ENCODE assay signal across 23 cellular contexts in genomic region chr11:65869643-65870306, GRCh38. TPM values are rescaled to one million over a fixed set of nuclear protein-coding genes. Genes with fewer than 3 reads are reported as not detected.
A peak's percentile ranks its signal among the peaks of the same experiment; 100 is the strongest.
DNase-seq lines count a peak whose midpoint lies in the region; ATAC-seq and TF ChIP-seq lines count a peak whose summit lies in the region.
"Had no signal": no experiment of that assay in that cellular context is flagged by ENCODE, and none has a peak within 500 bp of the region (broad histone marks: within the 10 kb centered on the region; RNA-seq: fewer than 3 reads in every experiment).

No MANE protein-coding gene starts in this region.

- DNase-seq in NCI-H2171 treated with DMSO at 0.1 percent for 48 hours (lab: John Stamatoyannopoulos, UW) = peak; percentile 56
- DNase-seq in NCI-H2171 (lab: John Stamatoyannopoulos, UW) = no peak
- no peak for DNase-seq in IMR-90
- DNase-seq in esophagus muscularis mucosa (ENCODE audit: extremely low spot score) = no peak
- DNase-seq in osteocyte (ENCODE audit: extremely low spot score, unreplicated experiment) = no peak
- DNase-seq in HT-29 (ENCODE audit: low spot score) = no peak
- DNase-seq in GDM1 (lab: John Stamatoyannopoulos, UW) = no peak
- DNase-seq: 8988T; activated CD4-positive, alpha-beta T cell treated with anti-CD3 and anti-CD28 coated beads, Interleukin-2, amount 10 ng/mL, durations not matched to agents 24 days and 14 days; activated naive CD8-positive, alpha-beta T cell treated with anti-CD3 and anti-CD28 coated beads, Interleukin-2, amount 50 U/mL, for 24 hours; activated T-cell treated with anti-CD3 and anti-CD28 coated beads, Interleukin-2, amount 50 U/mL, for 1 hour; CD8-positive, alpha-beta memory T cell; cerebellar nuclear complex; endodermal cell; NCI-H1092 treated with DMSO at 0.1 percent for 48 hours; NCI-H2227 treated with DMSO at 0.1 percent for 48 hours; SIG-M5; stimulated activated CD4-positive, alpha-beta T cell treated with anti-CD3 and anti-CD28 coated beads, Interleukin-4, amount 100 ng/mL, for 1 hour; thyroid gland had no signal

- no peak overlapping the region for H4K91ac ChIP-seq in IMR-90 (ENCODE audit: insufficient read depth, low read depth, low read length)

- H3K4me3 Mint-ChIP-seq in osteocyte (ENCODE audit: unreplicated experiment) = peak overlapping the region; percentile 29
- H3K4me3 Mint-ChIP-seq: activated CD4-positive, alpha-beta T cell treated with anti-CD3 and anti-CD28 coated beads, Interleukin-2, amount 10 ng/mL, durations not matched to agents 24 days and 14 days; activated naive CD8-positive, alpha-beta T cell treated with anti-CD3 and anti-CD28 coated beads, Interleukin-2, amount 50 U/mL, for 24 hours had no signal

- POLR2A ChIA-PET in IMR-90 (lab: Charles Lee; ENCODE audit: unreplicated experiment) = interaction anchor here (1.4 kb wide), 1 partner anchor 10 kb away, joined by 5 read pairs; no protein-coding TSS in a partner anchor

- peaks cover 18 to 69% of the 10 kb centered on the region in 2 experiments for H3K79me1 ChIP-seq in IMR-90 (ENCODE audit: low read depth in 1 of 2, low read length in 2 of 2)

- no peak overlapping the region for H2BK15ac ChIP-seq in IMR-90 (ENCODE audit: low read depth, low read length)

- no peak overlapping the region for H3K4me2 ChIP-seq in IMR-90 (ENCODE audit: low read depth, low read length)
- H3K4me2 ChIP-seq: neural progenitor cell had no signal

- intact Hi-C loops in IMR-90 (cut with micrococcal nuclease) (no loop called here), esophagus muscularis mucosa (cut with DNase I) (no loop called here)

- H4K5ac ChIP-seq in IMR-90 (ENCODE audit: low read depth, low read length) = no peak overlapping the region

- 83% methylated on average over 4 of the region's 24 CpGs; no CpG with 5 or more reads in 1 of the 2 experiments for WGBS in IMR-90 (ENCODE audit: extremely low coverage in 2 of 2, insufficient read length in 1 of 2), 2 experiments
- 83% methylated on average over 13 of the region's 24 CpGs for WGBS in esophagus muscularis mucosa

- dilution Hi-C loops in IMR-90 (cut with HindIII; ENCODE audit: low sequenced_read_pairs, unreplicated experiment) = no loop called here

- H3K36me3 Mint-ChIP-seq in osteocyte (ENCODE audit: unreplicated experiment) = peaks cover 8% of the 10 kb centered on the region

- no peak overlapping the region for H3K27ac ChIP-seq in IMR-90 (ENCODE audit: insufficient read depth, low read length)
- H3K27ac ChIP-seq in esophagus muscularis mucosa (replicated peaks in 1 of 4) = peak overlapping the region; percentile 92 to 99 (median 96)
- H3K27ac ChIP-seq: neural progenitor cell, right lobe of liver, thyroid gland had no signal

- no peak for TF ChIP-seq RAD21 in IMR-90 (IDR thresholded peaks at IDR 0.05; ENCODE audit: low read length)

- H3K4me1 Mint-ChIP-seq in osteocyte (ENCODE audit: unreplicated experiment) = peaks cover 40% of the 10 kb centered on the region

- H3K4me3 ChIP-seq in IMR-90 (ENCODE audit: insufficient read depth, low read depth, low read length) (no peak overlapping the region), esophagus muscularis mucosa (no peak overlapping the region)
- H3K4me3 ChIP-seq: lung, neural progenitor cell, right lobe of liver, thyroid gland had no signal

- H2BK20ac ChIP-seq in IMR-90 (ENCODE audit: low read depth, low read length) = no peak overlapping the region

- ATAC-seq in IMR-90 (ENCODE audit: low read depth) = no peak
- ATAC-seq in GM21360 (IDR thresholded peaks at IDR 0.05; ENCODE audit: unreplicated experiment) = no peak
- ATAC-seq: activated naive CD8-positive, alpha-beta T cell treated with anti-CD3 and anti-CD28 coated beads, Interleukin-2, amount 50 U/mL, for 24 hours had no signal

- in situ Hi-C loops in IMR-90 (cut with MboI; ENCODE audit: low sequenced_read_pairs) = no loop called here

- BruUV-seq in IMR-90 (replicated peaks; lab: Mats Ljungman, UMichigan) = no TSS peak

- H3K9ac ChIP-seq in IMR-90 (ENCODE audit: low read depth, low read length) = no peak overlapping the region
- H3K9ac ChIP-seq: neural progenitor cell had no signal

- no peak for TF ChIP-seq EP300 in esophagus muscularis mucosa (IDR thresholded peaks at IDR 0.05)

- H3K27me3 ChIP-seq in IMR-90 (ENCODE audit: control insufficient read depth, insufficient read depth, low read length) (no peaks in the 10 kb centered on the region), esophagus muscularis mucosa (no peaks in the 10 kb centered on the region)
- H3K27me3 ChIP-seq: right lobe of liver, thyroid gland had no signal

- peaks cover 47% of the 10 kb centered on the region for H4K20me1 ChIP-seq in IMR-90 (ENCODE audit: insufficient read depth, low read length)

- no peaks in the 10 kb centered on the region for H3K27me3 Mint-ChIP-seq in osteocyte (ENCODE audit: unreplicated experiment)
- H3K27me3 Mint-ChIP-seq: activated CD4-positive, alpha-beta T cell treated with anti-CD3 and anti-CD28 coated beads, Interleukin-2, amount 10 ng/mL, durations not matched to agents 24 days and 14 days; activated naive CD8-positive, alpha-beta T cell treated with anti-CD3 and anti-CD28 coated beads, Interleukin-2, amount 50 U/mL, for 24 hours; CD8-positive, alpha-beta memory T cell had no signal

- CTCF ChIA-PET in IMR-90 (lab: Yijun Ruan, JAX) = interaction anchor here (2.0 kb wide), 1 partner anchor 10 kb away, joined by 7 read pairs; the partner anchor contains the start of gene MUS81

- TF ChIP-seq POLR2A in IMR-90 (IDR thresholded peaks at IDR 0.05; ENCODE audit: low read depth, low read length) = 0 out of 2 replicates have a peak, but pooled peaks have one; percentile 10
- TF ChIP-seq POLR2A in esophagus muscularis mucosa (IDR thresholded peaks at IDR 0.05; ENCODE audit: low read depth) = no peak

- no peak overlapping the region for H3K14ac ChIP-seq in IMR-90 (replicated peaks; ENCODE audit: low read depth, low read length)

- no peak overlapping the region for H2AK9ac ChIP-seq in IMR-90 (replicated peaks; ENCODE audit: low read depth, low read length, poor library complexity)

- no peak overlapping the region for H3K56ac ChIP-seq in IMR-90 (ENCODE audit: extremely low read depth, insufficient read depth, low read length)

- 0 out of 2 replicates have a peak overlapping the region, but pooled peaks have one; percentile 20 for H3K23ac ChIP-seq in IMR-90 (ENCODE audit: low read depth, low read length)

- H3K9me3 ChIP-seq in IMR-90 (ENCODE audit: control insufficient read depth, insufficient read depth, low read length) = no peaks in the 10 kb centered on the region
- H3K9me3 ChIP-seq in esophagus muscularis mucosa = no peaks in the 10 kb centered on the region
- H3K9me3 ChIP-seq: right lobe of liver, thyroid gland had no signal

- 0 out of 2 replicates have a peak, but pooled peaks cover 5% of the 10 kb centered on the region for H3K9me1 ChIP-seq in IMR-90 (ENCODE audit: insufficient read depth, low read length)

- H3K9me3 Mint-ChIP-seq in osteocyte (ENCODE audit: unreplicated experiment) = no peaks in the 10 kb centered on the region
- H3K9me3 Mint-ChIP-seq: activated CD4-positive, alpha-beta T cell treated with anti-CD3 and anti-CD28 coated beads, Interleukin-2, amount 10 ng/mL, durations not matched to agents 24 days and 14 days; activated naive CD8-positive, alpha-beta T cell treated with anti-CD3 and anti-CD28 coated beads, Interleukin-2, amount 50 U/mL, for 24 hours; CD8-positive, alpha-beta memory T cell; endodermal cell; neural progenitor cell had no signal

- TF ChIP-seq CTCF in IMR-90 (conservative IDR thresholded peaks at IDR 0.05; ENCODE audit: low read depth, low read length) (no peak), esophagus muscularis mucosa (IDR thresholded peaks at IDR 0.05) (no peak), osteocyte (IDR thresholded peaks at IDR 0.05) (no peak)

- H2AFZ ChIP-seq in IMR-90 (replicated peaks; ENCODE audit: low read length, poor library complexity) = no peak overlapping the region
- H2AFZ ChIP-seq: neural progenitor cell had no signal

- peak overlapping the region; percentile 86 for H3K27ac Mint-ChIP-seq in osteocyte (ENCODE audit: unreplicated experiment)
- H3K27ac Mint-ChIP-seq: activated CD4-positive, alpha-beta T cell treated with anti-CD3 and anti-CD28 coated beads, Interleukin-2, amount 10 ng/mL, durations not matched to agents 24 days and 14 days; activated naive CD8-positive, alpha-beta T cell treated with anti-CD3 and anti-CD28 coated beads, Interleukin-2, amount 50 U/mL, for 24 hours; endodermal cell had no signal

- H2BK120ac ChIP-seq in IMR-90 (ENCODE audit: low read depth, low read length) = no peak overlapping the region

- H3K18ac ChIP-seq in IMR-90 (ENCODE audit: low read depth, low read length) = no peak overlapping the region

- no peak overlapping the region for H3K4ac ChIP-seq in IMR-90 (ENCODE audit: low read depth, low read length)

- H3K36me3 ChIP-seq in IMR-90 (ENCODE audit: control insufficient read depth, insufficient read depth, low read length) = peaks cover 61% of the 10 kb centered on the region
- peaks cover 16 to 64% (median 54%) of the 10 kb centered on the region in 4 donors for H3K36me3 ChIP-seq in esophagus muscularis mucosa
- H3K36me3 ChIP-seq: neural progenitor cell had no signal

- no peak overlapping the region for H2BK5ac ChIP-seq in IMR-90 (ENCODE audit: low read depth, low read length, poor library complexity, severe bottlenecking)

- H3K4me1 ChIP-seq in IMR-90 (ENCODE audit: control insufficient read depth, insufficient read depth, low read length) = peaks cover 14% of the 10 kb centered on the region
- H3K4me1 ChIP-seq in esophagus muscularis mucosa = peaks cover 26 to 73% (median 55%) of the 10 kb centered on the region in 4 donors

- no peak overlapping the region for H4K8ac ChIP-seq in IMR-90 (ENCODE audit: low read depth in 2 of 2, low read length in 2 of 2)

- H2AK5ac ChIP-seq in IMR-90 (ENCODE audit: low read depth, low read length) = no peak overlapping the region

RNA-seq across cellular contexts. Expression of gene EFEMP2, which starts 2.8 kb away (rescaled TPM):
- total RNA-seq in IMR-90 (2012; rRNA removed) = 62.7 and 69.2 TPM in 2 replicates
- polyA plus RNA-seq in IMR-90 (2012; rRNA removed) = 431 and 601 TPM in 2 replicates
- polyA plus RNA-seq in IMR-90 (2012; cell fraction: cytosol; rRNA removed) = 324 and 587 TPM in 2 replicates
- 557 and 1,096 TPM in 2 replicates for polyA plus RNA-seq in IMR-90 (2012; cell fraction: nucleus; rRNA removed; ENCODE audit: low replicate concordance)
- 100 to 1,000 TPM in 1 of 4 donors, 10 to 100 TPM in 3; 71.8 to 111 (median 82.2) TPM for total RNA-seq in esophagus muscularis mucosa
- 130 and 131 TPM in 2 replicates for total RNA-seq in osteocyte
- 1.2 and 1.6 TPM in 2 replicates for total RNA-seq in HT-29 (2014; rRNA removed; shearing (Covaris generic))

RNA-seq across cellular contexts. Expression of gene MUS81, which starts 9.5 kb away (rescaled TPM):
- total RNA-seq in IMR-90 (2012; rRNA removed) (22.5 and 23.7 TPM in 2 replicates), esophagus muscularis mucosa (10 to 100 TPM; 42.2 to 74.2 (median 58.3) TPM), osteocyte (63.7 and 68.5 TPM in 2 replicates)
- polyA plus RNA-seq in IMR-90 (2012; rRNA removed) = 47.9 and 57.0 TPM in 2 replicates
- polyA plus RNA-seq in IMR-90 (2012; cell fraction: cytosol; rRNA removed) = 22.0 and 32.0 TPM in 2 replicates
- polyA plus RNA-seq in IMR-90 (2012; cell fraction: nucleus; rRNA removed; ENCODE audit: low replicate concordance) = 224 and 393 TPM in 2 replicates
- 118 and 143 TPM in 2 replicates for total RNA-seq in HT-29 (2014; rRNA removed; shearing (Covaris generic))

RNA-seq across cellular contexts. Expression of gene CTSW, which starts 9.9 kb away (rescaled TPM):
- 0.18 TPM in 1 of 2 replicates, not detected in the other for total RNA-seq in IMR-90 (2012; rRNA removed)
- 0.07 and 0.23 TPM in 2 replicates for polyA plus RNA-seq in IMR-90 (2012; rRNA removed)
- 0.08 and 0.39 TPM in 2 replicates for polyA plus RNA-seq in IMR-90 (2012; cell fraction: cytosol; rRNA removed)
- polyA plus RNA-seq in IMR-90 (2012; cell fraction: nucleus; rRNA removed; ENCODE audit: low replicate concordance) = 0.23 and 0.34 TPM in 2 replicates
- 1 to 10 TPM in 3 of 4 donors, under 1 TPM in 1; 0.83 to 2.7 (median 1.5) TPM for total RNA-seq in esophagus muscularis mucosa
- total RNA-seq in osteocyte = not detected in 2 replicates
- not detected in 2 replicates for total RNA-seq in HT-29 (2014; rRNA removed; shearing (Covaris generic))
- total RNA-seq: endodermal cell had no signal

RNA-seq across cellular contexts. Expression of gene CFL1, which starts 11.8 kb away (rescaled TPM):
- total RNA-seq in IMR-90 (2012; rRNA removed) = 919 and 960 TPM in 2 replicates
- 2,231 and 2,466 TPM in 2 replicates for polyA plus RNA-seq in IMR-90 (2012; rRNA removed)
- polyA plus RNA-seq in IMR-90 (2012; cell fraction: cytosol; rRNA removed) = 2,445 and 3,036 TPM in 2 replicates
- polyA plus RNA-seq in IMR-90 (2012; cell fraction: nucleus; rRNA removed; ENCODE audit: low replicate concordance) = 809 and 890 TPM in 2 replicates
- total RNA-seq in esophagus muscularis mucosa = 100 to 1,000 TPM; 610 to 793 (median 738) TPM
- total RNA-seq in osteocyte = 939 and 946 TPM in 2 replicates
- 2,410 and 2,611 TPM in 2 replicates for total RNA-seq in HT-29 (2014; rRNA removed; shearing (Covaris generic))

RNA-seq across cellular contexts. Expression of gene FIBP, which starts 18.5 kb away (rescaled TPM):
- 119 and 182 TPM in 2 replicates for total RNA-seq in IMR-90 (2012; rRNA removed)
- polyA plus RNA-seq in IMR-90 (2012; rRNA removed) = 141 and 163 TPM in 2 replicates
- 98.5 and 183 TPM in 2 replicates for polyA plus RNA-seq in IMR-90 (2012; cell fraction: cytosol; rRNA removed)
- polyA plus RNA-seq in IMR-90 (2012; cell fraction: nucleus; rRNA removed; ENCODE audit: low replicate concordance) = 96.1 and 215 TPM in 2 replicates
- 10 to 100 TPM; 33.2 to 74.3 (median 48.6) TPM for total RNA-seq in esophagus muscularis mucosa
- total RNA-seq in osteocyte = 92.4 and 92.8 TPM in 2 replicates
- total RNA-seq in HT-29 (2014; rRNA removed; shearing (Covaris generic)) = 302 and 303 TPM in 2 replicates

Comparison
In these comparisons a context has a peak if more than half of its experiments do, and no peak if none do; other contexts are left out.
1. RNA of gene EFEMP2, which starts 2.8 kb away (total RNA-seq): 130 to 131 TPM in osteocyte, 71.8 to 111 TPM in esophagus muscularis mucosa and 62.7 to 69.2 TPM in IMR-90; 1.2 to 1.6 TPM in HT-29; every median in the first group is over 10 times any median in the second.